ENCODE assay signal across 8 cellular contexts in the genomic region with DNA sequence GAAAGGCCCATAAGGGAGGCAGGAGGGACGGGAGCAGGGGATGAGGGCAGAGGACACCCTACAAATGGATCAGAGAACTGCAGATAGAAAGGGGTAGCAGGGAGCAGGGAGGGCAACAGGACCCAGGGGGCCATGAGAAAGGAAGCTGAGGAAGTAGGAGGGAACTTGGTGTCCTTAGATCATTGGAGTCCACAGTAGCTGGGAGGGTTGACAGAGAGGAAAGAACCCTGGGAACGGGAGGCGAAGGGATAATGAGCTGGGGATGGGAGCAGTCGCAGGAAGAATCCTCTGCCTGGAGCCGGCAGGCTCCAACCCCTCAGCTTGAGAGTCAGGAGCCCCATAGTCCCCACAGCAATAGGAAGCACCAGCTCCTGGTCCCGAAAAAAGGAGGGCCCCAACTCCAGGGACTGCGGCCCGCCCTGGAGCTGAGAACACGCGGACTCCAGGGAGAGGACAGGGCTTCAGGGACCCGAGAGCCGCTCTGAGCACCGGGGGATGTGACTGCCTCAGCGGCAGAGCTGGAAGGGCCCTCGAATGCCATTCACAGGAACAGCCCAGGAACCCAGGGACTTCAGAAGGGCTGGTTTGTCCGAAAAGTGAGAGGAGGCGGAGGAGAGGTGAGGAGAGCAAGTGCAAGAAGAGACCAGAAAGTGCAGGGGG. TPM values are rescaled to one million over a fixed set of nuclear protein-coding genes. Genes with fewer than 3 reads are reported as not detected.
DNase-seq lines count a peak whose midpoint lies in the region; ATAC-seq and TF ChIP-seq lines count a peak whose summit lies in the region.

No MANE protein-coding gene starts in this region.

- H3T11ph ChIP-seq in H9 (ENCODE audit: low read length) = no peak overlapping the region

- no peak overlapping the region for H3K23ac ChIP-seq in H9 (ENCODE audit: insufficient read length, low read depth, low read length)

- no peak overlapping the region for H2BK12ac ChIP-seq in H9 (ENCODE audit: insufficient read length, low read depth, low read length)

- DNase-seq in H9 (peak; percentile 45), iPS-NIHi11 (ENCODE audit: low spot score) (peak; percentile 29), sigmoid colon (no peak), CD14-positive monocyte (ENCODE audit: low spot score) (no peak), activated gamma-delta T cell treated with Interleukin-2 at 50 U/mL for 16 hours (no peak)
- no peak for DNase-seq in activated T-helper 2 cell treated with anti-CD3 and anti-CD28 coated beads, Interferon-gamma antibody, Interleukin-2, Interleukin-4, amounts not matched to agents 10 μg/mL and 5 μg/mL and 100 μg/mL, durations not matched to agents 14 hours and 24 hours and 36 hours (ENCODE audit: low spot score)

- H3K4me1 ChIP-seq in H9 (ENCODE audit: insufficient read depth, low read length) (peaks cover 3% of the 10 kb centered on the region; the same call in 1 of the 2 replicates), sigmoid colon (peaks cover 0 to 27% (median 24%) of the 10 kb centered on the region in 4 donors)

- no peak overlapping the region for H2BK20ac ChIP-seq in H9 (ENCODE audit: low read depth, low read length, poor library complexity, severe bottlenecking)

- H4K8ac ChIP-seq in H9 (replicated peaks; ENCODE audit: insufficient read length, low read depth, low read length) = no peak overlapping the region

- H3K27me3 Mint-ChIP-seq in H9 (ENCODE audit: low read depth) = peaks cover 81% of the 10 kb centered on the region
- peaks cover 63% of the 10 kb centered on the region for H3K27me3 Mint-ChIP-seq in activated T-helper 2 cell treated with anti-CD3 and anti-CD28 coated beads, Interferon-gamma antibody, Interleukin-2, Interleukin-4, amounts not matched to agents 10 μg/mL and 5 μg/mL and 100 μg/mL, durations not matched to agents 14 hours and 24 hours and 36 hours (ENCODE audit: low read depth)
- H3K27me3 Mint-ChIP-seq in CD14-positive monocyte (ENCODE audit: low read depth in 3 of 3) = peaks cover 54 to 73% (median 67%) of the 10 kb centered on the region in 3 donors

- TF ChIP-seq CTCF in H9 (conservative IDR thresholded peaks at IDR 0.05) = no peak
- no peak for TF ChIP-seq CTCF in sigmoid colon (IDR thresholded peaks at IDR 0.05)
- TF ChIP-seq CTCF in CD14-positive monocyte (IDR thresholded peaks at IDR 0.05) = no peak

- peak overlapping the region in 1 of 3 experiments; percentile 57; a peak in 1 of 7 replicates for H3K27ac Mint-ChIP-seq in H9
- H3K27ac Mint-ChIP-seq in activated T-helper 2 cell treated with anti-CD3 and anti-CD28 coated beads, Interferon-gamma antibody, Interleukin-2, Interleukin-4, amounts not matched to agents 10 μg/mL and 5 μg/mL and 100 μg/mL, durations not matched to agents 14 hours and 24 hours and 36 hours = no peak overlapping the region
- H3K27ac Mint-ChIP-seq in CD14-positive monocyte = no peak overlapping the region

- H3K14ac ChIP-seq in H9 (ENCODE audit: insufficient read depth, low read length) = no peak overlapping the region; the same call in 1 of the 2 replicates

- TF ChIP-seq POLR2A in sigmoid colon (IDR thresholded peaks at IDR 0.05) = no peak

- H3K4me1 Mint-ChIP-seq in H9 = peaks cover 23 to 29% of the 10 kb centered on the region in 2 experiments
- peaks cover 30% of the 10 kb centered on the region for H3K4me1 Mint-ChIP-seq in activated T-helper 2 cell treated with anti-CD3 and anti-CD28 coated beads, Interferon-gamma antibody, Interleukin-2, Interleukin-4, amounts not matched to agents 10 μg/mL and 5 μg/mL and 100 μg/mL, durations not matched to agents 14 hours and 24 hours and 36 hours (ENCODE audit: low read depth)
- peaks cover 35% of the 10 kb centered on the region for H3K4me1 Mint-ChIP-seq in CD14-positive monocyte

- no peak overlapping the region for H2AFZ ChIP-seq in H9 (ENCODE audit: low read length)

- H2BK5ac ChIP-seq in H9 (ENCODE audit: insufficient read length, low read length) = no peak overlapping the region

- ATAC-seq in HG02642 (IDR thresholded peaks at IDR 0.05; ENCODE audit: poor library complexity, unreplicated experiment) (no peak), GM21576 (IDR thresholded peaks at IDR 0.05; ENCODE audit: unreplicated experiment) (no peak)

- no peak overlapping the region for H3K18ac ChIP-seq in H9 (ENCODE audit: insufficient read length, low read depth, low read length)

- no peak for TF ChIP-seq EP300 in sigmoid colon (IDR thresholded peaks at IDR 0.05)

- H3K36me3 Mint-ChIP-seq in H9 (ENCODE audit: insufficient read depth in 1 of 3, low read depth in 3 of 3) = no peaks in the 10 kb centered on the region; a peak in 1 of 7 replicates
- H3K36me3 Mint-ChIP-seq in activated T-helper 2 cell treated with anti-CD3 and anti-CD28 coated beads, Interferon-gamma antibody, Interleukin-2, Interleukin-4, amounts not matched to agents 10 μg/mL and 5 μg/mL and 100 μg/mL, durations not matched to agents 14 hours and 24 hours and 36 hours (ENCODE audit: low read depth) = peaks cover 2% of the 10 kb centered on the region
- H3K36me3 Mint-ChIP-seq in CD14-positive monocyte = peaks cover 8 to 27% of the 10 kb centered on the region in 2 donors

- H3K27me3 ChIP-seq in H9 (ENCODE audit: insufficient read depth, low read length) (peaks cover 33% of the 10 kb centered on the region), sigmoid colon (no peaks in the 10 kb centered on the region)

- H3K9ac ChIP-seq in H9 (ENCODE audit: extremely low read depth, insufficient read length, low read length) = peak overlapping the region; percentile 12

- no peak overlapping the region for H4K5ac ChIP-seq in H9 (ENCODE audit: insufficient read length, low read depth, low read length)

- H3K4me3 ChIP-seq in sigmoid colon = peak overlapping the region; percentile 23 to 58 (median 54)

- no peaks in the 10 kb centered on the region for H3K79me2 ChIP-seq in H9 (ENCODE audit: insufficient read depth, low read length)

- no peak overlapping the region for H3K27ac ChIP-seq in H9 (ENCODE audit: insufficient read length, low read depth, low read length)
- H3K27ac ChIP-seq in sigmoid colon = peak overlapping the region in 3 of 4 donors; percentile 35 to 94 (median 36)

- no peak overlapping the region for H3K4ac ChIP-seq in H9 (ENCODE audit: low read depth, low read length)

- H2BK15ac ChIP-seq in H9 (ENCODE audit: low read depth, low read length) = no peak overlapping the region

- H3K4me3 Mint-ChIP-seq in H9 (peak overlapping the region; percentile 65 to 83), CD14-positive monocyte (peak overlapping the region in 1 of 2 donors; percentile 99)
- H3K4me3 Mint-ChIP-seq in activated T-helper 2 cell treated with anti-CD3 and anti-CD28 coated beads, Interferon-gamma antibody, Interleukin-2, Interleukin-4, amounts not matched to agents 10 μg/mL and 5 μg/mL and 100 μg/mL, durations not matched to agents 14 hours and 24 hours and 36 hours (ENCODE audit: low read depth) = peak overlapping the region; percentile 34

- H3K36me3 ChIP-seq in sigmoid colon = no peaks in the 10 kb centered on the region

- no peaks in the 10 kb centered on the region for H4K20me1 ChIP-seq in H9 (ENCODE audit: control insufficient read depth, insufficient read depth, insufficient read length)

- H4K91ac ChIP-seq in H9 (ENCODE audit: insufficient read length, low read depth, low read length) = no peak overlapping the region

- peak overlapping the region; percentile 88 for H3K4me2 ChIP-seq in H9 (ENCODE audit: insufficient read depth, insufficient read length, low read length)

- H3K9me3 Mint-ChIP-seq in H9 (peaks cover 0 to 7% of the 10 kb centered on the region in 2 experiments; a peak in 2 of 5 replicates), CD14-positive monocyte (peaks cover 0 to 15% (median 12%) of the 10 kb centered on the region in 7 donors)
- H3K9me3 Mint-ChIP-seq in activated T-helper 2 cell treated with anti-CD3 and anti-CD28 coated beads, Interferon-gamma antibody, Interleukin-2, Interleukin-4, amounts not matched to agents 10 μg/mL and 5 μg/mL and 100 μg/mL, durations not matched to agents 14 hours and 24 hours and 36 hours = no peaks in the 10 kb centered on the region

- WGBS in H9 (ENCODE audit: extremely low coverage, insufficient read length, low lambda C conversion rate) = no CpG with 5 or more reads among the region's 17 CpGs
- WGBS in sigmoid colon, 2 donors = 33 to 80% methylated on average over 17 of the region's 17 CpGs

- no peak overlapping the region for H3K56ac ChIP-seq in H9 (ENCODE audit: insufficient read length, low read depth, low read length)

- H3K9me3 ChIP-seq in H9 (ENCODE audit: control insufficient read depth, low read depth, low read length) (no peaks in the 10 kb centered on the region), sigmoid colon (no peaks in the 10 kb centered on the region)

- H3K23me2 ChIP-seq in H9 (ENCODE audit: insufficient read length, low read depth, low read length, poor library complexity, severe bottlenecking) = peaks cover 14% of the 10 kb centered on the region

- no peak overlapping the region for H2AK5ac ChIP-seq in H9 (ENCODE audit: insufficient read length, low read length)

- H2BK120ac ChIP-seq in H9 (ENCODE audit: low read depth, low read length, poor library complexity, severe bottlenecking) = no peak overlapping the region

- intact Hi-C loops in activated T-helper 2 cell treated with anti-CD3 and anti-CD28 coated beads, Interferon-gamma antibody, Interleukin-2, Interleukin-4, amounts not matched to agents 10 μg/mL and 5 μg/mL and 100 μg/mL, durations not matched to agents 14 hours and 24 hours and 36 hours (cut with micrococcal nuclease) = no loop called here
- intact Hi-C loops in sigmoid colon (cut with DNase I) (loop anchor here (5.0 to 10.0 kb wide), 2 partner anchors 48 to 90 kb away; partner anchors contain the start of genes POLR1H and PPP1R11), CD14-positive monocyte (cut with micrococcal nuclease) (loop anchor here in 1 of 2 donors (10.0 kb wide), 1 partner anchor 50 kb away; no protein-coding TSS in a partner anchor)

- no peaks in the 10 kb centered on the region for H3K79me1 ChIP-seq in H9 (ENCODE audit: insufficient read depth, low read depth, low read length, poor library complexity, severe bottlenecking)

RNA-seq across cellular contexts. Expression of gene HLA-A, which starts 32.7 kb away (rescaled TPM):
- total RNA-seq in H9 (2021) (248 and 252 TPM in 2 replicates), sigmoid colon (100 to 1,000 TPM; 279 to 524 (median 398) TPM)
- total RNA-seq in activated T-helper 2 cell treated with anti-CD3 and anti-CD28 coated beads, Interferon-gamma antibody, Interleukin-2, Interleukin-4, amounts not matched to agents 10 μg/mL and 5 μg/mL and 100 μg/mL, durations not matched to agents 14 hours and 24 hours and 36 hours = 1,569 and 1,592 TPM in 2 replicates
- polyA plus RNA-seq in sigmoid colon (1,000 to 10,000 TPM in 1 of 3 donors, 100 to 1,000 TPM in 2; 302 to 2,938 (median 684) TPM), CD14-positive monocyte (1,000 to 10,000 TPM; 1,518 to 2,788 TPM)

Comparison
In these comparisons a context has a peak if more than half of its experiments do, and no peak if none do; other contexts are left out.
1. DNase-seq: peak in H9 (single experiment) and iPS-NIHi11 (single experiment); none in activated T-helper 2 cell treated with anti-CD3 and anti-CD28 coated beads, Interferon-gamma antibody, Interleukin-2, Interleukin-4, amounts not matched to agents 10 μg/mL and 5 μg/mL and 100 μg/mL, durations not matched to agents 14 hours and 24 hours and 36 hours (single experiment), sigmoid colon (single experiment), CD14-positive monocyte (single experiment) and activated gamma-delta T cell treated with Interleukin-2 at 50 U/mL for 16 hours (single experiment).